18 cellular contexts compared by ENCODE assay signal in genomic region chr15:57862761-57863160, GRCh38.
DNase-seq lines count a peak whose midpoint lies in the region; ATAC-seq lines count a peak whose summit lies in the region.
"Had no signal": no experiment of that assay in that cellular context is flagged by ENCODE, and none has a peak within 500 bp of the region (broad histone marks: within the 10 kb centered on the region; RNA-seq: fewer than 3 reads in every experiment).

No MANE protein-coding gene starts in this region.

- no peak overlapping the region for H2BK120ac ChIP-seq in mesenchymal stem cell (ENCODE audit: low read depth, low read length)

- no peaks in the 10 kb centered on the region for H3K36me3 Mint-ChIP-seq in activated CD4-positive, alpha-beta memory T cell treated with anti-CD3 and anti-CD28 coated beads for 36 hours
- H3K36me3 Mint-ChIP-seq: CD4-positive, CD25-positive, alpha-beta regulatory T cell; CD8-positive, alpha-beta T cell had no signal

- no peak overlapping the region for H2BK12ac ChIP-seq in mesenchymal stem cell (ENCODE audit: low read length in 2 of 2)

- peak overlapping the region; percentile 41 for H4K91ac ChIP-seq in mesenchymal stem cell (ENCODE audit: low read length)

- no peak overlapping the region for H2BK15ac ChIP-seq in mesenchymal stem cell (ENCODE audit: low read depth, poor library complexity, severe bottlenecking)

- H2AK5ac ChIP-seq in mesenchymal stem cell (ENCODE audit: low read length, severe bottlenecking), result no peak overlapping the region

- H3K9ac ChIP-seq in mesenchymal stem cell (ENCODE audit: low read length), result no peak overlapping the region
- H3K9ac ChIP-seq: BLaER1, GM23248 had no signal

- H3K4me3 Mint-ChIP-seq in activated CD4-positive, alpha-beta memory T cell treated with anti-CD3 and anti-CD28 coated beads for 36 hours, result no peak overlapping the region
- H3K4me3 Mint-ChIP-seq: B cell; CD4-positive, CD25-positive, alpha-beta regulatory T cell; CD8-positive, alpha-beta T cell had no signal

- H2AFZ ChIP-seq in mesenchymal stem cell (ENCODE audit: low read depth, low read length), result no peak overlapping the region
- H2AFZ ChIP-seq: GM23248 had no signal

- H3K4ac ChIP-seq in mesenchymal stem cell (ENCODE audit: low read depth in 1 of 2, low read length in 2 of 2), result no peak overlapping the region

- H3K4me2 ChIP-seq in mesenchymal stem cell (ENCODE audit: low read length, poor library complexity, severe bottlenecking), result no peak overlapping the region
- H3K4me2 ChIP-seq: BLaER1 had no signal

- intact Hi-C loops in sciatic nerve (cut with DNase I), result no loop called here
- intact Hi-C loops in activated CD4-positive, alpha-beta memory T cell treated with anti-CD3 and anti-CD28 coated beads for 36 hours (cut with micrococcal nuclease), result loop anchor here (10.0 kb wide), 1 partner anchor 218 kb away; no protein-coding TSS in a partner anchor

- no peaks in the 10 kb centered on the region for H3K9me3 ChIP-seq in mesenchymal stem cell (ENCODE audit: control insufficient read depth, low read length)
- H3K9me3 ChIP-seq: BLaER1, Caco-2 had no signal

- H3K27me3 Mint-ChIP-seq in activated CD4-positive, alpha-beta memory T cell treated with anti-CD3 and anti-CD28 coated beads for 36 hours, result peaks cover 20% of the 10 kb centered on the region

- H2BK5ac ChIP-seq in mesenchymal stem cell (ENCODE audit: low read depth, low read length, poor library complexity, severe bottlenecking), result no peak overlapping the region

- H3K18ac ChIP-seq in mesenchymal stem cell (ENCODE audit: low read depth in 1 of 2, low read length in 2 of 2), result no peak overlapping the region

- DNase-seq in RPMI7951 (ENCODE audit: low read depth), result peak; percentile 60
- DNase-seq in mesenchymal stem cell, result no peak
- DNase-seq in sciatic nerve (ENCODE audit: low spot score), result no peak
- no peak for DNase-seq in activated CD4-positive, alpha-beta memory T cell treated with anti-CD3 and anti-CD28 coated beads for 36 hours
- no peak for DNase-seq in NCI-H2196 treated with DMSO at 0.1 percent for 48 hours (lab: John Stamatoyannopoulos, UW; ENCODE audit: unreplicated experiment)
- DNase-seq: Caco-2; CD4-positive, CD25-positive, alpha-beta regulatory T cell; CD8-positive, alpha-beta T cell; DMS153; DND-41; GM23248; H7; HCEC 1CT had no signal

- ATAC-seq in sciatic nerve (peak; percentile 13), HG03196 (IDR thresholded peaks at IDR 0.05; ENCODE audit: unreplicated experiment) (no peak)
- ATAC-seq: CD8-positive, alpha-beta T cell had no signal

- no peaks in the 10 kb centered on the region for H3K4me1 ChIP-seq in mesenchymal stem cell (ENCODE audit: control insufficient read depth, insufficient read depth, low read depth, low read length)
- H3K4me1 ChIP-seq: Caco-2 had no signal

- WGBS in mesenchymal stem cell, result 85% methylated on average over 6 of the region's 6 CpGs

- H3K27ac Mint-ChIP-seq in activated CD4-positive, alpha-beta memory T cell treated with anti-CD3 and anti-CD28 coated beads for 36 hours, result no peak overlapping the region
- H3K27ac Mint-ChIP-seq: B cell; CD4-positive, CD25-positive, alpha-beta regulatory T cell; CD8-positive, alpha-beta T cell had no signal

- POLR2A ChIA-PET in activated CD4-positive, alpha-beta memory T cell treated with anti-CD3 and anti-CD28 coated beads for 36 hours (lab: Charles Lee), result interaction anchor here (0.7 kb wide), 1 partner anchor 60 kb away, joined by 3 read pairs; no protein-coding TSS in a partner anchor

- H3K14ac ChIP-seq in mesenchymal stem cell (ENCODE audit: low read length in 2 of 2), result no peak overlapping the region

- H3K4me1 Mint-ChIP-seq in activated CD4-positive, alpha-beta memory T cell treated with anti-CD3 and anti-CD28 coated beads for 36 hours (ENCODE audit: low read depth), result no peaks in the 10 kb centered on the region

- no peaks in the 10 kb centered on the region for H3K79me1 ChIP-seq in mesenchymal stem cell (replicated peaks; ENCODE audit: low read length, poor library complexity, severe bottlenecking)

- H3K27ac ChIP-seq in mesenchymal stem cell (ENCODE audit: low read length, poor library complexity, severe bottlenecking), result no peak overlapping the region
- H3K27ac ChIP-seq: 22Rv1, BLaER1, C4-2B, GM23248 had no signal

- H3K9me3 Mint-ChIP-seq in activated CD4-positive, alpha-beta memory T cell treated with anti-CD3 and anti-CD28 coated beads for 36 hours, result no peaks in the 10 kb centered on the region
- H3K9me3 Mint-ChIP-seq: CD4-positive, CD25-positive, alpha-beta regulatory T cell; CD8-positive, alpha-beta T cell had no signal

- CTCF ChIA-PET in activated CD4-positive, alpha-beta memory T cell treated with anti-CD3 and anti-CD28 coated beads for 36 hours (lab: Charles Lee), result interaction anchor here (3.5 to 4.7 kb wide), 4 partner anchors 8 to 302 kb away, joined by 26 to 51 read pairs (median 38); no protein-coding TSS in a partner anchor

- no peak overlapping the region for H4K8ac ChIP-seq in mesenchymal stem cell (ENCODE audit: low read length)

- H3K27me3 ChIP-seq in mesenchymal stem cell (ENCODE audit: control insufficient read depth in 1 of 2, insufficient read depth in 1 of 2, low read length in 2 of 2), result peaks cover 7 to 27% of the 10 kb centered on the region in 2 experiments
- H3K27me3 ChIP-seq: BLaER1 had no signal

- H3K4me3 ChIP-seq in mesenchymal stem cell (ENCODE audit: insufficient read depth in 1 of 2, low read depth in 1 of 2, low read length in 2 of 2), result no peak overlapping the region
- H3K4me3 ChIP-seq: BLaER1, GM23248 had no signal

- H3K23ac ChIP-seq in mesenchymal stem cell (ENCODE audit: low read length in 2 of 2), result no peak overlapping the region

- H3K36me3 ChIP-seq in mesenchymal stem cell (ENCODE audit: control insufficient read depth in 1 of 2, insufficient read depth in 2 of 2, low read depth in 1 of 2, low read length in 2 of 2), result no peaks in the 10 kb centered on the region
- H3K36me3 ChIP-seq: BLaER1 had no signal
